Comparison of ENCODE assay signal across 25 cellular contexts in the genomic region with DNA sequence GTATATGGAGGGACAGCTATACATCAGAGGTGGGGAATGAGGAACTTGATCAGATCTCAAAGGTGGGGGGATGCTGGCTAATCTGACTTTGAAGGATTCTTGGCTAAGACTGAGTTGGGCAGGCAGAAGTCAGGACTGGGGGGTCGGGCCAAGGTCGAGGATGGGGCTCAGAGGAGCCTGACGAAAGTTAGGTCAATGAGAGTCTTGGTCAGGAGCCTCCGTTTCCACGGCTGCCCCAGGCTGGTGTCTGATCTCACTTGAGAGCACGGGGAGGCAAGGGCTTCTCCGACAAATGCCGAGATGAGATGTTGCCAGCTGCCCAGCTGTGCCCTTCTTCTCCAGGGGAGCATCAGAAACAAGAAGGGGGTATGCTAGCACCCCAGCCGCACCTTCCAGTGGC.
"Had no signal": no experiment of that assay in that cellular context is flagged by ENCODE, and none has a peak within 500 bp of the region (broad histone marks: within the 10 kb centered on the region; RNA-seq: fewer than 3 reads in every experiment).

No MANE protein-coding gene starts in this region.

- H3K9ac ChIP-seq: KMS-11, SK-N-SH had no signal

- H3K27ac ChIP-seq: HL-60, KMS-11, RWPE1 had no signal

- DNase-seq: Kasumi-1, MV-4-11, NCI-H1048, NCI-H1105, NCI-H1417, NCI-H146, NCI-H1694 treated with DMSO at 0.1 percent for 48 hours, NCI-H1930, NCI-H2081, NCI-H2107, NCI-H2227 treated with DMSO at 0.1 percent for 48 hours, NCI-H510A, NCI-H524 treated with DMSO at 0.1 percent for 48 hours, NCI-H69, NCI-H774, PC-3, SHP77, SK-N-SH had no signal

- FAIRE-seq: HTR-8/SVneo, K562 had no signal

- H3K4me2 ChIP-seq: KMS-11, SK-N-SH had no signal

- H3K9me3 Mint-ChIP-seq: IgD-negative memory B cell had no signal

- H3K4me3 Mint-ChIP-seq: IgD-negative memory B cell had no signal

- H3K27ac Mint-ChIP-seq: IgD-negative memory B cell had no signal

- H3K9me3 ChIP-seq: SK-N-SH had no signal

- H3K4me3 ChIP-seq: K562 had no signal

- H3K27me3 Mint-ChIP-seq: IgD-negative memory B cell had no signal

- ATAC-seq: K562, Panc1, PC-3 had no signal
